1 cellular context compared by ENCODE assay signal in genomic region chr20:6489361-6490154, GRCh38.
TF ChIP-seq lines count a peak whose summit lies in the region.

No MANE protein-coding gene starts in this region.

TF ChIP-seq in HepG2, 621 proteins besides CTCF, POLR2A, EP300 and RAD21 (continued from another document and continues in another):
- TF ChIP-seq PBX3 (CRISPR knock-in tag; IDR thresholded peaks at IDR 0.05; ENCODE audit: borderline replicate concordance) (no peak), ZBTB14 (CRISPR knock-in tag; IDR thresholded peaks at IDR 0.05) (no peak), ZNF713 (CRISPR knock-in tag; IDR thresholded peaks at IDR 0.05) (no peak), SMAD9 (CRISPR knock-in tag; IDR thresholded peaks at IDR 0.05) (no peak), FOXO4 (CRISPR knock-in tag; conservative IDR thresholded peaks at IDR 0.05) (0 out of 2 replicates have a peak, but pooled peaks have one; percentile 7), NPAS2 (CRISPR knock-in tag; IDR thresholded peaks at IDR 0.05; ENCODE audit: borderline replicate concordance) (no peak), KLF9 (CRISPR knock-in tag; IDR thresholded peaks at IDR 0.05; ENCODE audit: low read depth) (no peak), ZNF484 (CRISPR knock-in tag; IDR thresholded peaks at IDR 0.05; ENCODE audit: borderline replicate concordance, low read depth) (no peak), IKZF4 (CRISPR knock-in tag; IDR thresholded peaks at IDR 0.05; ENCODE audit: borderline replicate concordance, low read depth, not compliant biosample characterization) (no peak), JUN (CRISPR knock-in tag; IDR thresholded peaks at IDR 0.05) (0 out of 2 replicates have a peak, but pooled peaks have one; percentile 44), ZNF616 (CRISPR knock-in tag; IDR thresholded peaks at IDR 0.05; ENCODE audit: low read depth) (no peak), TAF1 (CRISPR knock-in tag; IDR thresholded peaks at IDR 0.05) (no peak), ZBTB4 (CRISPR knock-in tag; IDR thresholded peaks at IDR 0.05; ENCODE audit: borderline replicate concordance) (no peak), ATM (IDR thresholded peaks at IDR 0.05; ENCODE audit: borderline replicate concordance) (no peak), ZBTB26 (CRISPR knock-in tag; IDR thresholded peaks at IDR 0.05; ENCODE audit: borderline replicate concordance) (no peak), HMG20A (CRISPR knock-in tag; IDR thresholded peaks at IDR 0.05; ENCODE audit: borderline replicate concordance) (no peak), ZKSCAN5 (CRISPR knock-in tag; IDR thresholded peaks at IDR 0.05) (no peak), ZNF274 (CRISPR knock-in tag; IDR thresholded peaks at IDR 0.05) (no peak), ZFAT (CRISPR knock-in tag; conservative IDR thresholded peaks at IDR 0.05) (no peak), SRF (IDR thresholded peaks at IDR 0.05; ENCODE audit: low read depth, low read length) (peak; percentile 63), CREBL2 (CRISPR knock-in tag; IDR thresholded peaks at IDR 0.05; ENCODE audit: borderline replicate concordance) (no peak), JDP2 (CRISPR knock-in tag; IDR thresholded peaks at IDR 0.05; ENCODE audit: borderline replicate concordance) (no peak), AGO1 (IDR thresholded peaks at IDR 0.05; ENCODE audit: low read depth, low read length, poor library complexity, severe bottlenecking) (no peak), HNRNPUL1 (IDR thresholded peaks at IDR 0.05; ENCODE audit: low read depth, low read length) (no peak), POGZ (CRISPR knock-in tag; IDR thresholded peaks at IDR 0.05) (0 out of 2 replicates have a peak, but pooled peaks have one; percentile 19), ONECUT2 (CRISPR knock-in tag; IDR thresholded peaks at IDR 0.05) (no peak), IRF2 (CRISPR knock-in tag; IDR thresholded peaks at IDR 0.05) (no peak), POLR2AphosphoS5 (IDR thresholded peaks at IDR 0.05; ENCODE audit: low read depth, low read length) (no peak), ZNF558 (CRISPR knock-in tag; IDR thresholded peaks at IDR 0.05; ENCODE audit: borderline replicate concordance) (no peak), SMYD3 (CRISPR knock-in tag; IDR thresholded peaks at IDR 0.05) (no peak), KAT8 (CRISPR knock-in tag; IDR thresholded peaks at IDR 0.05) (no peak), KIAA2018 (CRISPR knock-in tag; IDR thresholded peaks at IDR 0.05; ENCODE audit: borderline replicate concordance) (no peak), MTF2 (CRISPR knock-in tag; IDR thresholded peaks at IDR 0.05; ENCODE audit: borderline replicate concordance) (no peak), ZNF570 (CRISPR knock-in tag; IDR thresholded peaks at IDR 0.05; ENCODE audit: borderline replicate concordance) (no peak), ATAD3A (CRISPR knock-in tag; IDR thresholded peaks at IDR 0.05) (no peak), NFYB (CRISPR knock-in tag; IDR thresholded peaks at IDR 0.05) (no peak), UBTF (CRISPR knock-in tag; IDR thresholded peaks at IDR 0.05) (no peak), CREM (IDR thresholded peaks at IDR 0.05) (peak; percentile 59; the same call in 1 of the 2 replicates), CREM (CRISPR knock-in tag; IDR thresholded peaks at IDR 0.05) (no peak), JUNB (CRISPR knock-in tag; IDR thresholded peaks at IDR 0.05; ENCODE audit: borderline replicate concordance) (no peak), DPF2 (CRISPR knock-in tag; IDR thresholded peaks at IDR 0.05; ENCODE audit: borderline replicate concordance, low read depth) (no peak)
